ENCODE assay signal across 17 cellular contexts in genomic region chr10:71776528-71776927, GRCh38. TPM values are rescaled to one million over a fixed set of nuclear protein-coding genes. Genes with fewer than 3 reads are reported as not detected.
DNase-seq lines count a peak whose midpoint lies in the region; ATAC-seq and TF ChIP-seq lines count a peak whose summit lies in the region.
"Had no signal": no experiment of that assay in that cellular context is flagged by ENCODE, and none has a peak within 500 bp of the region (broad histone marks: within the 10 kb centered on the region; RNA-seq: fewer than 3 reads in every experiment).

No MANE protein-coding gene starts in this region.

- no peaks in the 10 kb centered on the region for H3K9me3 Mint-ChIP-seq in CD4-positive, alpha-beta T cell

- H3K27ac ChIP-seq in CD4-positive, alpha-beta T cell (ENCODE audit: low read depth, low read length): no peak overlapping the region
- no peak overlapping the region for H3K27ac ChIP-seq in HEK293 (ENCODE audit: extremely low read depth, low read depth, low read length)
- H3K27ac ChIP-seq: epithelial cell of prostate, vagina had no signal

- H3K4me1 ChIP-seq in HEK293 (ENCODE audit: control insufficient read depth, insufficient read depth, low read length): no peaks in the 10 kb centered on the region; the same call in 1 of the 2 replicates
- H3K4me1 ChIP-seq in mucosa of descending colon (ENCODE audit: low read depth): peaks cover 20% of the 10 kb centered on the region

- intact Hi-C loops in CD4-positive, alpha-beta T cell (cut with DNase I, micrococcal nuclease): no loop called here
- intact Hi-C loops in mucosa of descending colon (cut with DNase I, micrococcal nuclease): loop anchor here in 1 of 2 donors (10.0 kb wide), 1 partner anchor 52 kb away; no protein-coding TSS in a partner anchor

- H3K4me3 ChIP-seq in HEK293 (ENCODE audit: low read depth, low read length): no peak overlapping the region
- no peak overlapping the region for H3K4me3 ChIP-seq in mucosa of descending colon
- H3K4me3 ChIP-seq: vagina had no signal

- peaks cover 51% of the 10 kb centered on the region for H3K4me1 Mint-ChIP-seq in CD4-positive, alpha-beta T cell (ENCODE audit: low read depth)

- CTCF ChIA-PET in CD4-positive, alpha-beta T cell (lab: Charles Lee): interaction anchor here (0.8 kb wide), 1 partner anchor 19 kb away, joined by 3 read pairs; no protein-coding TSS in a partner anchor
- CTCF ChIA-PET in HEK293 (lab: Yijun Ruan, JAX): interaction anchor here (1.4 kb wide), 1 partner anchor 10 kb away, joined by 5 read pairs; no protein-coding TSS in a partner anchor

- DNase-seq in CD4-positive, alpha-beta T cell: no peak
- peak; percentile 71 for DNase-seq in SW480 (ENCODE audit: low spot score)
- DNase-seq in mucosa of descending colon: peak in 2 of 3 donors; percentile 44 to 46
- DNase-seq in cerebellum (ENCODE audit: low spot score): no peak
- DNase-seq in dedifferentiated amniotic fluid mesenchymal stem cell (ENCODE audit: extremely low spot score): no peak
- DNase-seq in NCI-H2081 (lab: John Stamatoyannopoulos, UW): no peak
- DNase-seq: central memory CD4-positive, alpha-beta T cell; Karpas-422; NCI-H1930; NCI-H748 treated with DMSO at 0.1 percent for 48 hours; stimulated activated CD4-positive, alpha-beta T cell treated with anti-CD3 and anti-CD28 coated beads, Interleukin-2, amount 100 ng/mL, for 24 hours; stimulated activated CD8-positive, alpha-beta memory T cell treated with anti-CD3 and anti-CD28 coated beads, Interleukin-4, amount 100 ng/mL, for 48 hours had no signal

- H3K36me3 Mint-ChIP-seq in CD4-positive, alpha-beta T cell (ENCODE audit: low read depth): peaks cover 27% of the 10 kb centered on the region

- POLR2A ChIA-PET in CD4-positive, alpha-beta T cell (lab: Charles Lee): interaction anchor here (0.7 to 1.4 kb wide), 2 partner anchors 80 to 483 kb away, joined by 3 read pairs; no protein-coding TSS in a partner anchor
- POLR2A ChIA-PET in HEK293 (lab: Yijun Ruan, JAX): no interaction called here

- no peak for TF ChIP-seq CTCF in CD4-positive, alpha-beta T cell (IDR thresholded peaks at IDR 0.05)
- no peak for TF ChIP-seq CTCF in HEK293 (tag by site-specific recombination; IDR thresholded peaks at IDR 0.05)
- TF ChIP-seq CTCF in mucosa of descending colon (IDR thresholded peaks at IDR 0.05): no peak

- H3K27me3 ChIP-seq in CD4-positive, alpha-beta T cell (ENCODE audit: control insufficient read depth, insufficient read depth, low read length): no peaks in the 10 kb centered on the region
- H3K27me3 ChIP-seq: vagina had no signal

- H3K27me3 Mint-ChIP-seq in CD4-positive, alpha-beta T cell: no peaks in the 10 kb centered on the region

- H3K27ac Mint-ChIP-seq in CD4-positive, alpha-beta T cell: peak overlapping the region; percentile 58

- ATAC-seq in CD4-positive, alpha-beta T cell (ENCODE audit: poor library complexity): no peak
- ATAC-seq in mucosa of descending colon: no peak

- H3K36me3 ChIP-seq in HEK293 (ENCODE audit: control insufficient read depth in 2 of 2, insufficient read depth in 1 of 2, low read length in 2 of 2) (no peaks in the 10 kb centered on the region), mucosa of descending colon (ENCODE audit: low read depth) (no peaks in the 10 kb centered on the region)
- H3K36me3 ChIP-seq: vagina had no signal

- peak overlapping the region; percentile 69 for H3K4me3 Mint-ChIP-seq in CD4-positive, alpha-beta T cell

- H3K9me3 ChIP-seq in CD4-positive, alpha-beta T cell (ENCODE audit: control insufficient read depth, low read length): no peaks in the 10 kb centered on the region
- H3K9me3 ChIP-seq in HEK293 (ENCODE audit: control insufficient read depth, insufficient read depth, low read depth, low read length): no peaks in the 10 kb centered on the region
- no peaks in the 10 kb centered on the region for H3K9me3 ChIP-seq in mucosa of descending colon
- H3K9me3 ChIP-seq: vagina had no signal

TF ChIP-seq in HEK293, 187 proteins besides CTCF, POLR2A, EP300 and RAD21:
- TF ChIP-seq ZIC2 (tag by site-specific recombination; IDR thresholded peaks at IDR 0.05): peak; percentile 42
- no peak for TF ChIP-seq ZNF501 (tag by site-specific recombination; IDR thresholded peaks at IDR 0.05)
TF ChIP-seq in HEK293: peak in this region for 1.

RNA-seq across cellular contexts. Expression of gene VSIR, which starts 3.2 kb away (rescaled TPM):
- 10 to 100 TPM; 86.2 to 91.4 TPM for total RNA-seq in CD4-positive, alpha-beta T cell
- total RNA-seq in mucosa of descending colon: 10 to 100 TPM; 48.1 to 71.0 (median 60.7) TPM
- total RNA-seq in cerebellum: 4.7 TPM

RNA-seq across cellular contexts. Expression of gene C10orf105, which starts 57.0 kb away (rescaled TPM):
- under 1 TPM; 0.25 to 0.36 TPM for total RNA-seq in CD4-positive, alpha-beta T cell
- under 1 TPM in 1 of 3 donors, not detected in 2; 0.10 TPM for total RNA-seq in mucosa of descending colon
- total RNA-seq in cerebellum: 1.00 TPM
- total RNA-seq: H4, kidney epithelial cell had no signal

Comparison
In these comparisons a context has a peak if more than half of its experiments do, and no peak if none do; other contexts are left out.
1. DNase-seq: peak in SW480 (single experiment) and mucosa of descending colon (2 of 3); none in CD4-positive, alpha-beta T cell (0 of 10), cerebellum (single experiment), dedifferentiated amniotic fluid mesenchymal stem cell (single experiment) and NCI-H2081 (0 of 2).